Comparison of ENCODE assay signal across 18 cellular contexts in genomic region chr14:74577247-74577947, GRCh38. TPM values are rescaled to one million over a fixed set of nuclear protein-coding genes. Genes with fewer than 3 reads are reported as not detected.
DNase-seq lines count a peak whose midpoint lies in the region; ATAC-seq and TF ChIP-seq lines count a peak whose summit lies in the region.
"Had no signal": no experiment of that assay in that cellular context is flagged by ENCODE, and none has a peak within 500 bp of the region (broad histone marks: within the 10 kb centered on the region; RNA-seq: fewer than 3 reads in every experiment).

No MANE protein-coding gene starts in this region.

- H3K36me3 ChIP-seq in gastroesophageal sphincter (no peaks in the 10 kb centered on the region), sigmoid colon (no peaks in the 10 kb centered on the region)
- H3K36me3 ChIP-seq: heart right ventricle had no signal

- peak overlapping the region; percentile 19 for H3K4me3 Mint-ChIP-seq in activated T-helper 1 cell treated with anti-CD3 and anti-CD28 coated beads, Interleukin-12 subunit alpha, Interleukin-12 subunit beta, Interleukin-2, Interleukin-4 antibody, amounts not matched to agents 30 ng/mL and 10 ng/mL and 1 ng/mL, durations not matched to agents 14 hours and 24 hours and 36 hours
- H3K4me3 Mint-ChIP-seq: activated CD4-positive, alpha-beta memory T cell treated with anti-CD3 and anti-CD28 coated beads, Interleukin-2, amount 10 ng/mL, durations not matched to agents 7 days and 5 days; activated T-helper 17 cell treated with anti-CD3 and anti-CD28 coated beads, Interleukin-2, amount 50 U/mL, for 72 hours; endodermal cell; stimulated activated effector memory CD8-positive, alpha-beta T cell treated with anti-CD3 and anti-CD28 coated beads, Interleukin-12 subunit alpha, Interleukin-12 subunit beta, amount 100 ng/mL, for 72 hours had no signal

- TF ChIP-seq POLR2A in gastroesophageal sphincter (IDR thresholded peaks at IDR 0.05) (no peak), sigmoid colon (IDR thresholded peaks at IDR 0.05) (no peak)

- intact Hi-C loops in activated T-helper 1 cell treated with anti-CD3 and anti-CD28 coated beads, Interleukin-12 subunit alpha, Interleukin-12 subunit beta, Interleukin-2, Interleukin-4 antibody, amounts not matched to agents 30 ng/mL and 10 ng/mL and 1 ng/mL, durations not matched to agents 14 hours and 24 hours and 36 hours (cut with micrococcal nuclease) = no loop called here
- intact Hi-C loops in sigmoid colon (cut with DNase I) = no loop called here

- no peaks in the 10 kb centered on the region for H3K36me3 Mint-ChIP-seq in activated T-helper 1 cell treated with anti-CD3 and anti-CD28 coated beads, Interleukin-12 subunit alpha, Interleukin-12 subunit beta, Interleukin-2, Interleukin-4 antibody, amounts not matched to agents 30 ng/mL and 10 ng/mL and 1 ng/mL, durations not matched to agents 14 hours and 24 hours and 36 hours (ENCODE audit: low read depth)
- H3K36me3 Mint-ChIP-seq: brain, naive B cell had no signal

- H3K9me3 ChIP-seq in gastroesophageal sphincter (no peaks in the 10 kb centered on the region), sigmoid colon (no peaks in the 10 kb centered on the region)
- H3K9me3 ChIP-seq: heart right ventricle had no signal

- no peak overlapping the region for H3K4me3 ChIP-seq in AG10803 (ENCODE audit: low read length)
- no peak overlapping the region for H3K4me3 ChIP-seq in gastroesophageal sphincter
- no peak overlapping the region for H3K4me3 ChIP-seq in sigmoid colon
- H3K4me3 ChIP-seq: heart right ventricle had no signal

- H3K27ac Mint-ChIP-seq in activated T-helper 1 cell treated with anti-CD3 and anti-CD28 coated beads, Interleukin-12 subunit alpha, Interleukin-12 subunit beta, Interleukin-2, Interleukin-4 antibody, amounts not matched to agents 30 ng/mL and 10 ng/mL and 1 ng/mL, durations not matched to agents 14 hours and 24 hours and 36 hours = no peak overlapping the region
- H3K27ac Mint-ChIP-seq: activated CD4-positive, alpha-beta memory T cell treated with anti-CD3 and anti-CD28 coated beads, Interleukin-2, amount 10 ng/mL, durations not matched to agents 7 days and 5 days; activated T-helper 17 cell treated with anti-CD3 and anti-CD28 coated beads, Interleukin-2, amount 50 U/mL, for 72 hours; endodermal cell; stimulated activated effector memory CD8-positive, alpha-beta T cell treated with anti-CD3 and anti-CD28 coated beads, Interleukin-12 subunit alpha, Interleukin-12 subunit beta, amount 100 ng/mL, for 72 hours had no signal

- TF ChIP-seq CTCF in AG10803 (conservative IDR thresholded peaks at IDR 0.05; ENCODE audit: low read length) = no peak
- TF ChIP-seq CTCF in gastroesophageal sphincter (IDR thresholded peaks at IDR 0.05) = no peak
- TF ChIP-seq CTCF in sigmoid colon (IDR thresholded peaks at IDR 0.05) = no peak

- ATAC-seq in gastroesophageal sphincter (peak; percentile 71), GM18511 (IDR thresholded peaks at IDR 0.05; ENCODE audit: unreplicated experiment) (no peak), GM19351 (IDR thresholded peaks at IDR 0.05; ENCODE audit: unreplicated experiment) (no peak)
- ATAC-seq: activated T-helper 17 cell treated with anti-CD3 and anti-CD28 coated beads, Interleukin-2, amount 50 U/mL, for 72 hours; stimulated activated effector memory CD8-positive, alpha-beta T cell treated with anti-CD3 and anti-CD28 coated beads, Interleukin-12 subunit alpha, Interleukin-12 subunit beta, amount 100 ng/mL, for 72 hours had no signal

- WGBS in gastroesophageal sphincter (ENCODE audit: low coverage in 1 of 2), 2 donors = 44 to 49% methylated on average over 3 to 4 of the region's 11 CpGs
- WGBS in sigmoid colon, 2 donors = 84 to 85% methylated on average over 11 of the region's 11 CpGs

- H3K27me3 Mint-ChIP-seq in activated T-helper 1 cell treated with anti-CD3 and anti-CD28 coated beads, Interleukin-12 subunit alpha, Interleukin-12 subunit beta, Interleukin-2, Interleukin-4 antibody, amounts not matched to agents 30 ng/mL and 10 ng/mL and 1 ng/mL, durations not matched to agents 14 hours and 24 hours and 36 hours (ENCODE audit: insufficient read depth) = peaks cover 2% of the 10 kb centered on the region
- H3K27me3 Mint-ChIP-seq: activated T-helper 17 cell treated with anti-CD3 and anti-CD28 coated beads, Interleukin-2, amount 50 U/mL, for 72 hours; brain had no signal

- TF ChIP-seq EP300 in gastroesophageal sphincter (IDR thresholded peaks at IDR 0.05) (no peak), sigmoid colon (IDR thresholded peaks at IDR 0.05) (no peak)

- H3K27ac ChIP-seq in gastroesophageal sphincter (peak overlapping the region in 3 of 4 donors; percentile 21 to 84 (median 42)), sigmoid colon (no peak overlapping the region)

- DNase-seq in AG10803 (ENCODE audit: low read depth) (peak; percentile 67), sigmoid colon (peak; percentile 84), UCSD-AML1 (lab: John Stamatoyannopoulos, UW; ENCODE audit: unreplicated experiment) (no peak)
- DNase-seq in activated T-helper 1 cell treated with anti-CD3 and anti-CD28 coated beads, Interleukin-12 subunit alpha, Interleukin-12 subunit beta, Interleukin-2, Interleukin-4 antibody, amounts not matched to agents 30 ng/mL and 10 ng/mL and 1 ng/mL, durations not matched to agents 14 hours and 24 hours and 36 hours (ENCODE audit: low spot score) = no peak
- no peak for DNase-seq in activated CD4-positive, alpha-beta T cell treated with anti-CD3 and anti-CD28 coated beads for 4 hours
- DNase-seq: activated CD4-positive, alpha-beta memory T cell treated with anti-CD3 and anti-CD28 coated beads, Interleukin-2, amount 10 ng/mL, durations not matched to agents 7 days and 5 days; endodermal cell; heart right ventricle; naive B cell; NCI-H2029; NCI-H748 treated with DMSO at 0.1 percent for 48 hours; SHP77 treated with DMSO at 0.1 percent for 48 hours had no signal

- H3K27me3 ChIP-seq in gastroesophageal sphincter (no peaks in the 10 kb centered on the region), sigmoid colon (no peaks in the 10 kb centered on the region)
- H3K27me3 ChIP-seq: heart right ventricle had no signal

- H3K4me1 Mint-ChIP-seq in activated T-helper 1 cell treated with anti-CD3 and anti-CD28 coated beads, Interleukin-12 subunit alpha, Interleukin-12 subunit beta, Interleukin-2, Interleukin-4 antibody, amounts not matched to agents 30 ng/mL and 10 ng/mL and 1 ng/mL, durations not matched to agents 14 hours and 24 hours and 36 hours (ENCODE audit: low read depth) = peaks cover 65% of the 10 kb centered on the region
- H3K4me1 Mint-ChIP-seq: endodermal cell had no signal

- H3K9me3 Mint-ChIP-seq in activated T-helper 1 cell treated with anti-CD3 and anti-CD28 coated beads, Interleukin-12 subunit alpha, Interleukin-12 subunit beta, Interleukin-2, Interleukin-4 antibody, amounts not matched to agents 30 ng/mL and 10 ng/mL and 1 ng/mL, durations not matched to agents 14 hours and 24 hours and 36 hours = no peaks in the 10 kb centered on the region
- H3K9me3 Mint-ChIP-seq: activated CD4-positive, alpha-beta memory T cell treated with anti-CD3 and anti-CD28 coated beads, Interleukin-2, amount 10 ng/mL, durations not matched to agents 7 days and 5 days; activated T-helper 17 cell treated with anti-CD3 and anti-CD28 coated beads, Interleukin-2, amount 50 U/mL, for 72 hours; endodermal cell; stimulated activated effector memory CD8-positive, alpha-beta T cell treated with anti-CD3 and anti-CD28 coated beads, Interleukin-12 subunit alpha, Interleukin-12 subunit beta, amount 100 ng/mL, for 72 hours had no signal

- H3K4me1 ChIP-seq in gastroesophageal sphincter (peaks cover 4 to 94% (median 20%) of the 10 kb centered on the region in 3 donors), sigmoid colon (peaks cover 0 to 15% (median 11%) of the 10 kb centered on the region in 4 donors)

RNA-seq across cellular contexts. Expression of gene LTBP2, which starts 34.6 kb away (rescaled TPM):
- total RNA-seq in activated T-helper 1 cell treated with anti-CD3 and anti-CD28 coated beads, Interleukin-12 subunit alpha, Interleukin-12 subunit beta, Interleukin-2, Interleukin-4 antibody, amounts not matched to agents 30 ng/mL and 10 ng/mL and 1 ng/mL, durations not matched to agents 14 hours and 24 hours and 36 hours = 0.05 and 0.24 TPM in 2 replicates
- total RNA-seq in gastroesophageal sphincter (100 to 1,000 TPM in 1 of 4 donors, 10 to 100 TPM in 3; 45.9 to 158 (median 88.4) TPM), sigmoid colon (10 to 100 TPM; 12.1 to 71.2 (median 15.3) TPM)
- 1 to 10 TPM in 2 of 3 donors, under 1 TPM in 1; 0.46 to 7.1 (median 1.2) TPM for polyA plus RNA-seq in sigmoid colon

Comparison
In these comparisons a context has a peak if more than half of its experiments do, and no peak if none do; other contexts are left out.
1. DNase-seq: peak in AG10803 (single experiment) and sigmoid colon (single experiment); none in activated T-helper 1 cell treated with anti-CD3 and anti-CD28 coated beads, Interleukin-12 subunit alpha, Interleukin-12 subunit beta, Interleukin-2, Interleukin-4 antibody, amounts not matched to agents 30 ng/mL and 10 ng/mL and 1 ng/mL, durations not matched to agents 14 hours and 24 hours and 36 hours (single experiment), activated CD4-positive, alpha-beta T cell treated with anti-CD3 and anti-CD28 coated beads for 4 hours (0 of 2) and UCSD-AML1 (single experiment).
2. H3K27ac ChIP-seq: peak in gastroesophageal sphincter (3 of 4); none in sigmoid colon (0 of 4).
3. RNA of gene LTBP2, which starts 34.6 kb away (total RNA-seq): 45.9 to 158 TPM in gastroesophageal sphincter and 12.1 to 71.2 TPM in sigmoid colon; 0.05 to 0.24 TPM in activated T-helper 1 cell treated with anti-CD3 and anti-CD28 coated beads, Interleukin-12 subunit alpha, Interleukin-12 subunit beta, Interleukin-2, Interleukin-4 antibody, amounts not matched to agents 30 ng/mL and 10 ng/mL and 1 ng/mL, durations not matched to agents 14 hours and 24 hours and 36 hours; every median in the first group is over 10 times any median in the second.